Comparison of ENCODE assay signal across 25 cellular contexts in the genomic region with DNA sequence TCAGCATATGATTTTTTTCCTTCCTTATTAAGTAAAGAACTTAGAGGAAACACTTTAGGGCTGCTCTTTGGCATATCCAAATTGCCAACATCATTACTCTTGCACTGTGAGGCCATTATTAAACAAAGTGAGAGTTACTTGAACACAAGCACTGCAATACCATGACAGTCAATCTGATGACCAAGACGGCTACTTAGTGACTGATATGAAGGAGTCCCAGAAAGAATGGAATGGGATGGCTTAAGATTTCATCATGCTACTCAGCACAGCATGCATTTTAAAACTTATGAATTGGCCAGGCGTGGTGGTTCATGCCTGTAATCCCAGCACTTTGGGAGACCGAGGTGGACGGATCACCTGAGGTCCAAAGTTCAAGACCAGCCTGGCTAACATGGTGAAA. TPM values are rescaled to one million over a fixed set of nuclear protein-coding genes. Genes with fewer than 3 reads are reported as not detected.
A peak's percentile ranks its signal among the peaks of the same experiment; 100 is the strongest.
DNase-seq lines count a peak whose midpoint lies in the region; ATAC-seq and TF ChIP-seq lines count a peak whose summit lies in the region.
"Had no signal": no experiment of that assay in that cellular context is flagged by ENCODE, and none has a peak within 500 bp of the region (broad histone marks: within the 10 kb centered on the region; RNA-seq: fewer than 3 reads in every experiment).

No MANE protein-coding gene starts in this region.

- H3K27me3 ChIP-seq in CD4-positive, CD25-positive, alpha-beta regulatory T cell (ENCODE audit: control insufficient read depth, insufficient read depth, low read length) = no peaks in the 10 kb centered on the region
- H3K27me3 ChIP-seq in CD4-positive, alpha-beta memory T cell (ENCODE audit: insufficient read depth, low read length) = no peaks in the 10 kb centered on the region
- H3K27me3 ChIP-seq in suprapubic skin (peaks cover 9% of the 10 kb centered on the region), endodermal cell (ENCODE audit: control insufficient read depth, insufficient read depth, low read length, poor library complexity, severe bottlenecking) (no peaks in the 10 kb centered on the region)

- peak overlapping the region; percentile 65 to 86 (median 67) for H3K27ac Mint-ChIP-seq in CD4-positive, CD25-positive, alpha-beta regulatory T cell
- peak overlapping the region; percentile 37 to 80 (median 69) for H3K27ac Mint-ChIP-seq in CD4-positive, alpha-beta memory T cell
- H3K27ac Mint-ChIP-seq in activated CD8-positive, alpha-beta T cell treated with anti-CD3 and anti-CD28 coated beads, Interleukin-2, amount 10 ng/mL, durations not matched to agents 7 days and 5 days = peak overlapping the region; percentile 60
- no peak overlapping the region for H3K27ac Mint-ChIP-seq in endodermal cell
- H3K27ac Mint-ChIP-seq: activated B cell treated with CpG ODN at 0.5 μM for 24 hours had no signal

- no peak overlapping the region for H3K4me3 Mint-ChIP-seq in CD4-positive, CD25-positive, alpha-beta regulatory T cell
- H3K4me3 Mint-ChIP-seq in CD4-positive, alpha-beta memory T cell = no peak overlapping the region
- no peak overlapping the region for H3K4me3 Mint-ChIP-seq in activated CD8-positive, alpha-beta T cell treated with anti-CD3 and anti-CD28 coated beads, Interleukin-2, amount 10 ng/mL, durations not matched to agents 7 days and 5 days
- H3K4me3 Mint-ChIP-seq in endodermal cell = no peak overlapping the region
- H3K4me3 Mint-ChIP-seq: activated B cell treated with CpG ODN at 0.5 μM for 24 hours had no signal

- H3K4me3 ChIP-seq in CD4-positive, CD25-positive, alpha-beta regulatory T cell (ENCODE audit: low read depth, low read length) = no peak overlapping the region
- no peak overlapping the region for H3K4me3 ChIP-seq in CD4-positive, alpha-beta memory T cell (ENCODE audit: low read length in 2 of 2)
- H3K4me3 ChIP-seq in suprapubic skin (no peak overlapping the region), endodermal cell (ENCODE audit: low read length) (no peak overlapping the region)
- H3K4me3 ChIP-seq: gastroesophageal sphincter, lower lobe of right lung, tibial nerve had no signal

- intact Hi-C loops in CD4-positive, alpha-beta memory T cell (cut with micrococcal nuclease) = no loop called here

- no peak for TF ChIP-seq EP300 in suprapubic skin (IDR thresholded peaks at IDR 0.05)

- no peak for ATAC-seq in CD4-positive, CD25-positive, alpha-beta regulatory T cell (ENCODE audit: low read depth in 2 of 2)
- ATAC-seq in activated CD8-positive, alpha-beta T cell treated with anti-CD3 and anti-CD28 coated beads, Interleukin-2, amount 10 ng/mL, durations not matched to agents 7 days and 5 days = no peak
- ATAC-seq: gastroesophageal sphincter, lower lobe of right lung had no signal

- no peak for TF ChIP-seq POLR2A in suprapubic skin (IDR thresholded peaks at IDR 0.05)

- H3K36me3 ChIP-seq in CD4-positive, CD25-positive, alpha-beta regulatory T cell (ENCODE audit: control insufficient read depth, insufficient read depth, low read length) = peaks cover 100% of the 10 kb centered on the region
- peaks cover 88% of the 10 kb centered on the region for H3K36me3 ChIP-seq in CD4-positive, alpha-beta memory T cell (ENCODE audit: insufficient read depth, low read length)
- H3K36me3 ChIP-seq in suprapubic skin (no peaks in the 10 kb centered on the region), endodermal cell (ENCODE audit: control insufficient read depth, insufficient read depth, low read length) (peaks cover 16% of the 10 kb centered on the region)
- H3K36me3 ChIP-seq: gastroesophageal sphincter, tibial nerve had no signal

- TF ChIP-seq CTCF in suprapubic skin (IDR thresholded peaks at IDR 0.05) (no peak), endodermal cell (conservative IDR thresholded peaks at IDR 0.05) (no peak)

- DNase-seq in CD4-positive, CD25-positive, alpha-beta regulatory T cell = no peak
- DNase-seq in CD4-positive, alpha-beta memory T cell = no peak
- no peak for DNase-seq in activated CD8-positive, alpha-beta T cell treated with anti-CD3 and anti-CD28 coated beads, Interleukin-2, amount 10 ng/mL, durations not matched to agents 7 days and 5 days
- DNase-seq in fibroblast of peridontal ligament (ENCODE audit: extremely low read depth) = peak; percentile 7
- no peak for DNase-seq in cerebellar cortex (ENCODE audit: low spot score)
- DNase-seq in suprapubic skin (ENCODE audit: low spot score in 2 of 2) = no peak
- DNase-seq in endodermal cell = no peak
- DNase-seq: activated B cell treated with CpG ODN at 0.5 μM for 24 hours; activated gamma-delta T cell; AML-193; central memory CD4-positive, alpha-beta T cell; COR-L47; DND-41; effector CD4-positive, alpha-beta T cell; hypothalamus; lower lobe of right lung; NCI-H1436 treated with DMSO at 0.1 percent for 48 hours; NCI-H524; nucleus accumbens; stimulated activated CD4-positive, alpha-beta T cell treated with anti-CD3 and anti-CD28 coated beads, Interleukin-4, amount 100 ng/mL, for 1 hour; stimulated activated naive CD4-positive, alpha-beta T cell treated with Interleukin-2 at 50 U/mL for 16 hours; T-helper 9 cell had no signal

- no peak overlapping the region for H3K27ac ChIP-seq in CD4-positive, CD25-positive, alpha-beta regulatory T cell (ENCODE audit: insufficient read depth, low read length, poor library complexity, severe bottlenecking)
- no peak overlapping the region for H3K27ac ChIP-seq in CD4-positive, alpha-beta memory T cell (ENCODE audit: low read depth, low read length)
- H3K27ac ChIP-seq in suprapubic skin (no peak overlapping the region), endodermal cell (ENCODE audit: low read depth, low read length) (no peak overlapping the region)
- H3K27ac ChIP-seq: gastroesophageal sphincter, KMS-11, lower lobe of right lung, tibial nerve had no signal

- H3K27me3 Mint-ChIP-seq in CD4-positive, CD25-positive, alpha-beta regulatory T cell = no peaks in the 10 kb centered on the region
- H3K27me3 Mint-ChIP-seq in CD4-positive, alpha-beta memory T cell = no peaks in the 10 kb centered on the region
- H3K27me3 Mint-ChIP-seq in activated CD8-positive, alpha-beta T cell treated with anti-CD3 and anti-CD28 coated beads, Interleukin-2, amount 10 ng/mL, durations not matched to agents 7 days and 5 days (ENCODE audit: low read depth) = no peaks in the 10 kb centered on the region
- no peaks in the 10 kb centered on the region for H3K27me3 Mint-ChIP-seq in endodermal cell (ENCODE audit: insufficient read depth)
- H3K27me3 Mint-ChIP-seq: activated B cell treated with CpG ODN at 0.5 μM for 24 hours had no signal

- H3K9me3 Mint-ChIP-seq in CD4-positive, CD25-positive, alpha-beta regulatory T cell = no peaks in the 10 kb centered on the region
- H3K9me3 Mint-ChIP-seq in CD4-positive, alpha-beta memory T cell = no peaks in the 10 kb centered on the region
- no peaks in the 10 kb centered on the region for H3K9me3 Mint-ChIP-seq in activated CD8-positive, alpha-beta T cell treated with anti-CD3 and anti-CD28 coated beads, Interleukin-2, amount 10 ng/mL, durations not matched to agents 7 days and 5 days (ENCODE audit: insufficient read depth)
- H3K9me3 Mint-ChIP-seq in endodermal cell = no peaks in the 10 kb centered on the region
- H3K9me3 Mint-ChIP-seq: activated B cell treated with CpG ODN at 0.5 μM for 24 hours had no signal

- POLR2A ChIA-PET in CD4-positive, alpha-beta memory T cell (lab: Charles Lee; ENCODE audit: partially characterized antibody) = interaction anchor here (1.2 kb wide), 1 partner anchor 191 kb away, joined by 3 read pairs; no protein-coding TSS in a partner anchor
- POLR2A ChIA-PET in activated CD8-positive, alpha-beta T cell treated with anti-CD3 and anti-CD28 coated beads, Interleukin-2, amount 10 ng/mL, durations not matched to agents 7 days and 5 days (lab: Charles Lee) = interaction anchor here (0.8 kb wide), 1 partner anchor 10 kb away, joined by 3 read pairs; no protein-coding TSS in a partner anchor

- H3K36me3 Mint-ChIP-seq in CD4-positive, CD25-positive, alpha-beta regulatory T cell = peaks cover 66% of the 10 kb centered on the region
- peaks cover 73 to 93% of the 10 kb centered on the region in 2 donors for H3K36me3 Mint-ChIP-seq in CD4-positive, alpha-beta memory T cell
- H3K36me3 Mint-ChIP-seq in activated CD8-positive, alpha-beta T cell treated with anti-CD3 and anti-CD28 coated beads, Interleukin-2, amount 10 ng/mL, durations not matched to agents 7 days and 5 days (ENCODE audit: low read depth) = peaks cover 84% of the 10 kb centered on the region
- H3K36me3 Mint-ChIP-seq in endodermal cell (ENCODE audit: low read depth) = peaks cover 30% of the 10 kb centered on the region

- H3K4me1 ChIP-seq in CD4-positive, CD25-positive, alpha-beta regulatory T cell (ENCODE audit: control insufficient read depth, insufficient read depth, low read length, poor library complexity, severe bottlenecking) = no peaks in the 10 kb centered on the region
- peaks cover 3% of the 10 kb centered on the region for H3K4me1 ChIP-seq in CD4-positive, alpha-beta memory T cell (ENCODE audit: insufficient read depth, low read length)
- H3K4me1 ChIP-seq in suprapubic skin (no peaks in the 10 kb centered on the region), endodermal cell (ENCODE audit: control insufficient read depth, insufficient read depth, low read length) (no peaks in the 10 kb centered on the region)
- H3K4me1 ChIP-seq: gastroesophageal sphincter, lower lobe of right lung, tibial nerve had no signal

- peaks cover 0 to 20% (median 15%) of the 10 kb centered on the region in 4 donors for H3K4me1 Mint-ChIP-seq in CD4-positive, CD25-positive, alpha-beta regulatory T cell
- peaks cover 5 to 26% (median 8%) of the 10 kb centered on the region in 4 donors for H3K4me1 Mint-ChIP-seq in CD4-positive, alpha-beta memory T cell
- peaks cover 15% of the 10 kb centered on the region for H3K4me1 Mint-ChIP-seq in activated CD8-positive, alpha-beta T cell treated with anti-CD3 and anti-CD28 coated beads, Interleukin-2, amount 10 ng/mL, durations not matched to agents 7 days and 5 days (ENCODE audit: low read depth)
- H3K4me1 Mint-ChIP-seq in endodermal cell = no peaks in the 10 kb centered on the region

- 94% methylated on average over 4 of the region's 4 CpGs for whole genome bisulfite sequencing in suprapubic skin
- 90 to 95% methylated on average over 4 of the region's 4 CpGs for WGBS in endodermal cell (ENCODE audit: insufficient coverage in 1 of 2, insufficient read length in 1 of 2), 2 experiments

- CTCF ChIA-PET in CD4-positive, alpha-beta memory T cell (lab: Charles Lee; ENCODE audit: partially characterized antibody) = interaction anchor here (1.9 to 6.5 kb wide), 3 partner anchors 55 to 180 kb away, joined by 7 to 55 read pairs (median 9); no protein-coding TSS in a partner anchor
- CTCF ChIA-PET in activated CD8-positive, alpha-beta T cell treated with anti-CD3 and anti-CD28 coated beads, Interleukin-2, amount 10 ng/mL, durations not matched to agents 7 days and 5 days (lab: Charles Lee) = interaction anchor here (2.1 to 6.2 kb wide), 2 partner anchors 180 to 190 kb away, joined by 12 to 56 read pairs; no protein-coding TSS in a partner anchor

- no peak overlapping the region for H3K9ac ChIP-seq in endodermal cell (ENCODE audit: extremely low read depth, low read length, poor library complexity, severe bottlenecking)
- H3K9ac ChIP-seq: KMS-11 had no signal

- no peaks in the 10 kb centered on the region for H3K9me3 ChIP-seq in CD4-positive, CD25-positive, alpha-beta regulatory T cell (ENCODE audit: control insufficient read depth in 2 of 2, low read length in 2 of 2)
- no peaks in the 10 kb centered on the region for H3K9me3 ChIP-seq in CD4-positive, alpha-beta memory T cell (ENCODE audit: control insufficient read depth in 1 of 2, low read length in 2 of 2)
- H3K9me3 ChIP-seq in suprapubic skin (no peaks in the 10 kb centered on the region), endodermal cell (ENCODE audit: control insufficient read depth, low read length) (no peaks in the 10 kb centered on the region)
- H3K9me3 ChIP-seq: gastroesophageal sphincter, lower lobe of right lung, tibial nerve had no signal

RNA-seq across cellular contexts. Expression of a gene that starts 55.2 kb away (rescaled TPM):
- total RNA-seq in CD4-positive, CD25-positive, alpha-beta regulatory T cell = 19.3 TPM
- 1 to 10 TPM; 2.2 to 4.4 (median 3.8) TPM for polyA plus RNA-seq in CD4-positive, CD25-positive, alpha-beta regulatory T cell
- total RNA-seq in CD4-positive, alpha-beta memory T cell = 10 to 100 TPM; 22.0 to 26.3 TPM
- 1 to 10 TPM; 3.3 TPM for polyA plus RNA-seq in CD4-positive, alpha-beta memory T cell
- total RNA-seq in activated CD8-positive, alpha-beta T cell treated with anti-CD3 and anti-CD28 coated beads, Interleukin-2, amount 10 ng/mL, durations not matched to agents 7 days and 5 days = 10 to 100 TPM; 42.8 to 43.9 TPM
- 10 to 100 TPM in 3 of 4 donors, 1 to 10 TPM in 1; 9.4 to 48.3 (median 14.7) TPM for total RNA-seq in suprapubic skin
- 10 to 100 TPM; 54.3 to 55.9 TPM for total RNA-seq in endodermal cell
- 58.9 TPM for polyA plus RNA-seq in endodermal cell (2013, experiment 1 of 2)
- 68.2 TPM for polyA plus RNA-seq in endodermal cell (2013, experiment 2 of 2)

RNA-seq across cellular contexts. Expression of a gene that starts 55.5 kb away (rescaled TPM):
- 216 TPM for total RNA-seq in CD4-positive, CD25-positive, alpha-beta regulatory T cell
- 100 to 1,000 TPM in 1 of 4 donors, 10 to 100 TPM in 3; 74.5 to 108 (median 86.6) TPM for polyA plus RNA-seq in CD4-positive, CD25-positive, alpha-beta regulatory T cell
- total RNA-seq in CD4-positive, alpha-beta memory T cell = 100 to 1,000 TPM; 123 to 125 TPM
- 10 to 100 TPM; 47.8 to 85.9 TPM for polyA plus RNA-seq in CD4-positive, alpha-beta memory T cell
- 100 to 1,000 TPM; 161 to 165 TPM for total RNA-seq in activated CD8-positive, alpha-beta T cell treated with anti-CD3 and anti-CD28 coated beads, Interleukin-2, amount 10 ng/mL, durations not matched to agents 7 days and 5 days
- total RNA-seq in suprapubic skin (10 to 100 TPM; 14.4 to 25.9 (median 18.1) TPM), endodermal cell (1 to 10 TPM; 7.0 to 8.8 TPM)
- polyA plus RNA-seq in endodermal cell (2013, experiment 1 of 2) = 5.4 TPM
- 5.1 TPM for polyA plus RNA-seq in endodermal cell (2013, experiment 2 of 2)
